Comparison of ENCODE assay signal across 12 cellular contexts in genomic region chr1:151829352-151830046, GRCh38. TPM values are rescaled to one million over a fixed set of nuclear protein-coding genes. Genes with fewer than 3 reads are reported as not detected.
A peak's percentile ranks its signal among the peaks of the same experiment; 100 is the strongest.
DNase-seq lines count a peak whose midpoint lies in the region; ATAC-seq lines count a peak whose summit lies in the region.
"Had no signal": no experiment of that assay in that cellular context is flagged by ENCODE, and none has a peak within 500 bp of the region (broad histone marks: within the 10 kb centered on the region; RNA-seq: fewer than 3 reads in every experiment).

No MANE protein-coding gene starts in this region.

- H3K4me1 ChIP-seq in mucosa of stomach (ENCODE audit: control insufficient read depth, insufficient read depth, low read length): peaks cover 28% of the 10 kb centered on the region

- peak overlapping the region; percentile 45 for H3K9ac ChIP-seq in mucosa of stomach (ENCODE audit: low read length)

- H3K27ac Mint-ChIP-seq in stimulated activated naive CD8-positive, alpha-beta T cell treated with anti-CD3 and anti-CD28 coated beads, Interleukin-15, Interleukin-2, amounts not matched to agents 100 ng/mL and 50 ng/mL, for 24 hours: no peak overlapping the region
- H3K27ac Mint-ChIP-seq in activated T-helper 2 cell treated with anti-CD3 and anti-CD28 coated beads, Interferon-gamma antibody, Interleukin-2, Interleukin-4, amounts not matched to agents 10 μg/mL and 5 μg/mL and 100 μg/mL, durations not matched to agents 14 hours and 24 hours and 36 hours: peak overlapping the region; percentile 78

- no peaks in the 10 kb centered on the region for H3K27me3 Mint-ChIP-seq in stimulated activated naive CD8-positive, alpha-beta T cell treated with anti-CD3 and anti-CD28 coated beads, Interleukin-15, Interleukin-2, amounts not matched to agents 100 ng/mL and 50 ng/mL, for 24 hours
- H3K27me3 Mint-ChIP-seq in activated T-helper 2 cell treated with anti-CD3 and anti-CD28 coated beads, Interferon-gamma antibody, Interleukin-2, Interleukin-4, amounts not matched to agents 10 μg/mL and 5 μg/mL and 100 μg/mL, durations not matched to agents 14 hours and 24 hours and 36 hours (ENCODE audit: low read depth): no peaks in the 10 kb centered on the region

- H3K9me3 Mint-ChIP-seq in stimulated activated naive CD8-positive, alpha-beta T cell treated with anti-CD3 and anti-CD28 coated beads, Interleukin-15, Interleukin-2, amounts not matched to agents 100 ng/mL and 50 ng/mL, for 24 hours: no peaks in the 10 kb centered on the region
- no peaks in the 10 kb centered on the region for H3K9me3 Mint-ChIP-seq in activated T-helper 2 cell treated with anti-CD3 and anti-CD28 coated beads, Interferon-gamma antibody, Interleukin-2, Interleukin-4, amounts not matched to agents 10 μg/mL and 5 μg/mL and 100 μg/mL, durations not matched to agents 14 hours and 24 hours and 36 hours

- H3K9me3 ChIP-seq in mucosa of stomach (ENCODE audit: control insufficient read depth, low read length): no peaks in the 10 kb centered on the region

- no peak for ATAC-seq in stimulated activated naive CD8-positive, alpha-beta T cell treated with anti-CD3 and anti-CD28 coated beads, Interleukin-15, Interleukin-2, amounts not matched to agents 100 U/mL and 50 U/mL, for 24 hours
- no peak for ATAC-seq in HG02623 (IDR thresholded peaks at IDR 0.05; ENCODE audit: unreplicated experiment)
- no peak for ATAC-seq in GM19395 (IDR thresholded peaks at IDR 0.05; ENCODE audit: unreplicated experiment)
- ATAC-seq: left lobe of liver had no signal

- peaks cover 4% of the 10 kb centered on the region for H3K36me3 ChIP-seq in mucosa of stomach (ENCODE audit: control insufficient read depth, insufficient read depth, low read length)

- DNase-seq in stimulated activated naive CD8-positive, alpha-beta T cell treated with anti-CD3 and anti-CD28 coated beads, Interleukin-15, Interleukin-2, amounts not matched to agents 100 U/mL and 50 U/mL, for 24 hours: no peak
- DNase-seq in activated T-helper 2 cell treated with anti-CD3 and anti-CD28 coated beads, Interferon-gamma antibody, Interleukin-2, Interleukin-4, amounts not matched to agents 10 μg/mL and 5 μg/mL and 100 μg/mL, durations not matched to agents 14 hours and 24 hours and 36 hours (ENCODE audit: low spot score): no peak
- DNase-seq in GOT3 (lab: John Stamatoyannopoulos, UW): no peak
- no peak for DNase-seq in GM19238 (ENCODE audit: insufficient read length, low spot score)
- DNase-seq: NCI-H2029 treated with DMSO at 0.1 percent for 48 hours had no signal

- H3K27me3 ChIP-seq in mucosa of stomach (ENCODE audit: control insufficient read depth, insufficient read depth, low read length): no peaks in the 10 kb centered on the region

- no peak overlapping the region for H3K4me3 ChIP-seq in mucosa of stomach (ENCODE audit: low read length)

- H3K4me3 Mint-ChIP-seq in stimulated activated naive CD8-positive, alpha-beta T cell treated with anti-CD3 and anti-CD28 coated beads, Interleukin-15, Interleukin-2, amounts not matched to agents 100 ng/mL and 50 ng/mL, for 24 hours: peak overlapping the region; percentile 38
- peak overlapping the region; percentile 43 for H3K4me3 Mint-ChIP-seq in activated T-helper 2 cell treated with anti-CD3 and anti-CD28 coated beads, Interferon-gamma antibody, Interleukin-2, Interleukin-4, amounts not matched to agents 10 μg/mL and 5 μg/mL and 100 μg/mL, durations not matched to agents 14 hours and 24 hours and 36 hours (ENCODE audit: low read depth)

- no peaks in the 10 kb centered on the region for H3K36me3 Mint-ChIP-seq in stimulated activated naive CD8-positive, alpha-beta T cell treated with anti-CD3 and anti-CD28 coated beads, Interleukin-15, Interleukin-2, amounts not matched to agents 100 ng/mL and 50 ng/mL, for 24 hours (ENCODE audit: low read depth)
- H3K36me3 Mint-ChIP-seq in activated T-helper 2 cell treated with anti-CD3 and anti-CD28 coated beads, Interferon-gamma antibody, Interleukin-2, Interleukin-4, amounts not matched to agents 10 μg/mL and 5 μg/mL and 100 μg/mL, durations not matched to agents 14 hours and 24 hours and 36 hours (ENCODE audit: low read depth): no peaks in the 10 kb centered on the region

- intact Hi-C loops in activated T-helper 2 cell treated with anti-CD3 and anti-CD28 coated beads, Interferon-gamma antibody, Interleukin-2, Interleukin-4, amounts not matched to agents 10 μg/mL and 5 μg/mL and 100 μg/mL, durations not matched to agents 14 hours and 24 hours and 36 hours (cut with micrococcal nuclease): loop anchor here (10.0 kb wide), 1 partner anchor 375 kb away; the partner anchor contains the start of gene POGZ

- peaks cover 90% of the 10 kb centered on the region for H3K4me1 Mint-ChIP-seq in stimulated activated naive CD8-positive, alpha-beta T cell treated with anti-CD3 and anti-CD28 coated beads, Interleukin-15, Interleukin-2, amounts not matched to agents 100 ng/mL and 50 ng/mL, for 24 hours (ENCODE audit: low read depth)
- peaks cover 56% of the 10 kb centered on the region for H3K4me1 Mint-ChIP-seq in activated T-helper 2 cell treated with anti-CD3 and anti-CD28 coated beads, Interferon-gamma antibody, Interleukin-2, Interleukin-4, amounts not matched to agents 10 μg/mL and 5 μg/mL and 100 μg/mL, durations not matched to agents 14 hours and 24 hours and 36 hours (ENCODE audit: low read depth)

RNA-seq across cellular contexts. Expression of gene RORC, which starts 2.1 kb away (rescaled TPM):
- total RNA-seq in activated T-helper 2 cell treated with anti-CD3 and anti-CD28 coated beads, Interferon-gamma antibody, Interleukin-2, Interleukin-4, amounts not matched to agents 10 μg/mL and 5 μg/mL and 100 μg/mL, durations not matched to agents 14 hours and 24 hours and 36 hours: 0.94 and 0.99 TPM in 2 replicates
- total RNA-seq: fibroblast of villous mesenchyme had no signal

RNA-seq across cellular contexts. Expression of gene C2CD4D, which starts 10.1 kb away (rescaled TPM):
- total RNA-seq in activated T-helper 2 cell treated with anti-CD3 and anti-CD28 coated beads, Interferon-gamma antibody, Interleukin-2, Interleukin-4, amounts not matched to agents 10 μg/mL and 5 μg/mL and 100 μg/mL, durations not matched to agents 14 hours and 24 hours and 36 hours: 1.3 and 1.6 TPM in 2 replicates
- total RNA-seq: fibroblast of villous mesenchyme, left lobe of liver, temporal lobe had no signal

RNA-seq across cellular contexts. Expression of gene THEM5, which starts 24.0 kb away (rescaled TPM):
- not detected in 2 replicates for total RNA-seq in activated T-helper 2 cell treated with anti-CD3 and anti-CD28 coated beads, Interferon-gamma antibody, Interleukin-2, Interleukin-4, amounts not matched to agents 10 μg/mL and 5 μg/mL and 100 μg/mL, durations not matched to agents 14 hours and 24 hours and 36 hours
- total RNA-seq: fibroblast of villous mesenchyme, left lobe of liver, temporal lobe had no signal

RNA-seq across cellular contexts. Expression of gene LINGO4, which starts 24.3 kb away (rescaled TPM):
- total RNA-seq in activated T-helper 2 cell treated with anti-CD3 and anti-CD28 coated beads, Interferon-gamma antibody, Interleukin-2, Interleukin-4, amounts not matched to agents 10 μg/mL and 5 μg/mL and 100 μg/mL, durations not matched to agents 14 hours and 24 hours and 36 hours: not detected in 2 replicates
- total RNA-seq: fibroblast of villous mesenchyme, temporal lobe had no signal

RNA-seq across cellular contexts. Expression of gene TDRKH, which starts 39.2 kb away (rescaled TPM):
- total RNA-seq in activated T-helper 2 cell treated with anti-CD3 and anti-CD28 coated beads, Interferon-gamma antibody, Interleukin-2, Interleukin-4, amounts not matched to agents 10 μg/mL and 5 μg/mL and 100 μg/mL, durations not matched to agents 14 hours and 24 hours and 36 hours: 18.2 and 18.4 TPM in 2 replicates
